ENCODE assay signal across 8 cellular contexts in genomic region chrX:136780738-136781137, GRCh38. TPM values are rescaled to one million over a fixed set of nuclear protein-coding genes. Genes with fewer than 3 reads are reported as not detected.
DNase-seq lines count a peak whose midpoint lies in the region; ATAC-seq, FAIRE-seq and TF ChIP-seq lines count a peak whose summit lies in the region.

A gene with protein sequence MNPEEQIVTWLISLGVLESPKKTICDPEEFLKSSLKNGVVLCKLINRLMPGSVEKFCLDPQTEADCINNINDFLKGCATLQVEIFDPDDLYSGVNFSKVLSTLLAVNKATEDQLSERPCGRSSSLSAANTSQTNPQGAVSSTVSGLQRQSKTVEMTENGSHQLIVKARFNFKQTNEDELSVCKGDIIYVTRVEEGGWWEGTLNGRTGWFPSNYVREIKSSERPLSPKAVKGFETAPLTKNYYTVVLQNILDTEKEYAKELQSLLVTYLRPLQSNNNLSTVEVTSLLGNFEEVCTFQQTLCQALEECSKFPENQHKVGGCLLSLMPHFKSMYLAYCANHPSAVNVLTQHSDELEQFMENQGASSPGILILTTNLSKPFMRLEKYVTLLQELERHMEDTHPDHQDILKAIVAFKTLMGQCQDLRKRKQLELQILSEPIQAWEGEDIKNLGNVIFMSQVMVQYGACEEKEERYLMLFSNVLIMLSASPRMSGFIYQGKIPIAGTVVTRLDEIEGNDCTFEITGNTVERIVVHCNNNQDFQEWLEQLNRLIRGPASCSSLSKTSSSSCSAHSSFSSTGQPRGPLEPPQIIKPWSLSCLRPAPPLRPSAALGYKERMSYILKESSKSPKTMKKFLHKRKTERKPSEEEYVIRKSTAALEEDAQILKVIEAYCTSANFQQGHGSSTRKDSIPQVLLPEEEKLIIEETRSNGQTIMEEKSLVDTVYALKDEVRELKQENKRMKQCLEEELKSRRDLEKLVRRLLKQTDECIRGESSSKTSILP (minus strand): TSS chrX:136780932. CDS start chrX:136780882, 50 bp downstream.

- peak; percentile 52 to 64 for ATAC-seq in activated T-cell treated with anti-CD3 and anti-CD28 coated beads, Interleukin-2, amount 50 U/mL, for 4 hours
- ATAC-seq in GM12878: peak; percentile 63
- ATAC-seq in naive thymus-derived CD8-positive, alpha-beta T cell: peak; percentile 75

- intact Hi-C loops in GM12878 (cut with micrococcal nuclease; ENCODE audit: unreplicated experiment): loop anchor here (5.0 kb wide), 1 partner anchor 127 kb away; no protein-coding TSS in a partner anchor

- H3K4me2 ChIP-seq in GM12878 (ENCODE audit: control insufficient read depth, insufficient read depth): peak within 1 kb of the TSS; percentile 56

- H3K9me3 Mint-ChIP-seq in activated T-cell treated with anti-CD3 and anti-CD28 coated beads, Interleukin-2, amount 50 U/mL, for 4 hours: no peaks in the 10 kb centered on the region
- H3K9me3 Mint-ChIP-seq in naive thymus-derived CD8-positive, alpha-beta T cell: no peaks in the 10 kb centered on the region

- no peaks in the 10 kb centered on the region for H3K36me3 Mint-ChIP-seq in activated T-cell treated with anti-CD3 and anti-CD28 coated beads, Interleukin-2, amount 50 U/mL, for 4 hours (ENCODE audit: insufficient read depth)
- peaks cover 0 to 19% (median 0%) of the 10 kb centered on the region in 3 donors for H3K36me3 Mint-ChIP-seq in naive thymus-derived CD8-positive, alpha-beta T cell

- peak within 1 kb of the TSS; percentile 71 for H2AFZ ChIP-seq in GM12878 (ENCODE audit: control insufficient read depth, low read depth, low read length)

- H3K9ac ChIP-seq in GM12878 (ENCODE audit: control insufficient read depth, insufficient read depth, low read length): peak within 1 kb of the TSS; percentile 16

- no peak for TF ChIP-seq EP300 in GM12878 (IDR thresholded peaks at IDR 0.05; ENCODE audit: borderline replicate concordance in 1 of 2, control insufficient read depth in 1 of 2, low read depth in 2 of 2, low read length in 2 of 2)

- peak within 1 kb of the TSS; percentile 88 to 100 (median 94) for H3K27ac Mint-ChIP-seq in naive thymus-derived CD8-positive, alpha-beta T cell

- H3K79me2 ChIP-seq in GM12878 (ENCODE audit: control insufficient read depth, insufficient read depth, low read length): peaks cover 3% of the 10 kb centered on the region

- no peaks in the 10 kb centered on the region; the same call in 2 of the 3 replicates for H3K9me3 ChIP-seq in GM12878 (replicated peaks; ENCODE audit: control insufficient read depth, insufficient read depth, low read length)

- no peaks in the 10 kb centered on the region for H3K27me3 Mint-ChIP-seq in activated T-cell treated with anti-CD3 and anti-CD28 coated beads, Interleukin-2, amount 50 U/mL, for 4 hours (ENCODE audit: low read depth)
- H3K27me3 Mint-ChIP-seq in naive thymus-derived CD8-positive, alpha-beta T cell: no peaks in the 10 kb centered on the region

- RAD21 ChIA-PET in GM12878 (lab: Charles Lee; ENCODE audit: unreplicated experiment): interaction anchor here (1.6 kb wide), 1 partner anchor 45 kb away, joined by 3 read pairs; no protein-coding TSS in a partner anchor

- H3K27ac ChIP-seq in GM12878 (ENCODE audit: control insufficient read depth, insufficient read depth): peak within 1 kb of the TSS; percentile 79

- peak within 1 kb of the TSS; percentile 49 for H3K4me3 ChIP-seq in GM12878

- CTCF ChIA-PET in GM12878 (lab: Yijun Ruan, JAX): no interaction called here

- H3K4me1 Mint-ChIP-seq in activated T-cell treated with anti-CD3 and anti-CD28 coated beads, Interleukin-2, amount 50 U/mL, for 4 hours (ENCODE audit: low read depth): peaks cover 64% of the 10 kb centered on the region
- peaks cover 25 to 70% (median 60%) of the 10 kb centered on the region in 4 donors for H3K4me1 Mint-ChIP-seq in naive thymus-derived CD8-positive, alpha-beta T cell

- no peak for TF ChIP-seq RAD21 in GM12878 (IDR thresholded peaks at IDR 0.05; ENCODE audit: insufficient read depth, low read depth, low read length)

- no peaks in the 10 kb centered on the region for H4K20me1 ChIP-seq in GM12878 (ENCODE audit: control insufficient read depth, insufficient read depth)

- no TSS peak for BruUV-seq in GM12878 (replicated peaks; lab: Mats Ljungman, UMichigan)

- H3K27me3 ChIP-seq in GM12878 (replicated peaks in 1 of 2; ENCODE audit: control insufficient read depth in 2 of 2, insufficient read depth in 2 of 2, low read length in 1 of 2): no peaks in the 10 kb centered on the region

- SMC1A ChIA-PET in GM12878 (lab: Charles Lee; ENCODE audit: uncharacterized antibody, unreplicated experiment): interaction anchor here (1.2 to 2.1 kb wide), 2 partner anchors 30 to 65 kb away, joined by 3 to 8 read pairs; no protein-coding TSS in a partner anchor

- FAIRE-seq in GM12878 (lab: Jason Lieb, UNC): no peak

- H3K4me3 Mint-ChIP-seq in activated T-cell treated with anti-CD3 and anti-CD28 coated beads, Interleukin-2, amount 50 U/mL, for 4 hours: peak within 1 kb of the TSS; percentile 90
- peak within 1 kb of the TSS; percentile 89 to 96 (median 94) for H3K4me3 Mint-ChIP-seq in naive thymus-derived CD8-positive, alpha-beta T cell

- 9% methylated on average over 10 of the region's 10 CpGs for WGBS in GM12878 (ENCODE audit: insufficient coverage, insufficient replicate concordance, low lambda C conversion rate, missing lambda C conversion rate)

- POLR2A ChIA-PET in GM12878 (lab: Charles Lee): interaction anchor here (0.6 to 1.3 kb wide), 2 partner anchors 13 to 23 kb away, joined by 3 to 5 read pairs; no protein-coding TSS in a partner anchor
- POLR2A ChIA-PET in naive thymus-derived CD8-positive, alpha-beta T cell (lab: Charles Lee): interaction anchor here (0.6 to 3.9 kb wide), 3 partner anchors 13 to 99 kb away, joined by 3 to 38 read pairs (median 23); partner anchors contain the start of gene RBMX

- DNase-seq in activated T-cell treated with anti-CD3 and anti-CD28 coated beads, Interleukin-2, amount 50 U/mL, for 4 hours: peak; percentile 18
- no peak for DNase-seq in activated T-cell treated with anti-CD3 and anti-CD28 coated beads, Interleukin-2, amount 50 U/mL, for 1 hour
- peak; percentile 72 for DNase-seq in NAMALWA (ENCODE audit: low spot score)
- no peak for DNase-seq in GM12878 (ENCODE audit: low read depth, low spot score)
- peak in 4 of 10 donors; percentile 10 to 48 (median 32) for DNase-seq in naive thymus-derived CD8-positive, alpha-beta T cell
- DNase-seq in effector CD8-positive, alpha-beta T cell (lab: John Stamatoyannopoulos, UW): no peak
- no peak for DNase-seq in NCI-H345 (lab: John Stamatoyannopoulos, UW)
- DNase-seq in NCI-H2081 treated with DMSO at 0.1 percent for 48 hours (lab: John Stamatoyannopoulos, UW): no peak

- TF ChIP-seq POLR2A in GM12878 (IDR thresholded peaks at IDR 0.05; ENCODE audit: low read depth, low read length): no peak

- H3K36me3 ChIP-seq in GM12878 (ENCODE audit: control insufficient read depth in 2 of 2, insufficient read depth in 2 of 2, low read length in 1 of 2): no peaks in the 10 kb centered on the region

- in situ Hi-C loops in GM12878 (cut with MboI): no loop called here

- peaks cover 7% of the 10 kb centered on the region; the same call in 1 of the 2 replicates for H3K4me1 ChIP-seq in GM12878 (ENCODE audit: control insufficient read depth, insufficient read depth, low read length)

- TF ChIP-seq CTCF in GM12878 (IDR thresholded peaks at IDR 0.05 in 2 of 3, conservative IDR thresholded peaks at IDR 0.05 in 1 of 3; ENCODE audit: control insufficient read depth in 2 of 3, extremely low read depth in 1 of 3, insufficient read depth in 1 of 3, low read depth in 3 of 3, low read length in 3 of 3): no peak

TF ChIP-seq in GM12878, 131 proteins besides CTCF, POLR2A, EP300 and RAD21:
- TF ChIP-seq IKZF2 (IDR thresholded peaks at IDR 0.05) (0 out of 4 replicates have a peak, but pooled peaks of 1 of the 2 experiments have one; percentile 11), RUNX3 (IDR thresholded peaks at IDR 0.05; ENCODE audit: low read length) (peak; percentile 33), SRF (IDR thresholded peaks at IDR 0.05; ENCODE audit: low read depth in 2 of 2, low read length in 2 of 2) (no peak)

RNA-seq across cellular contexts. Expression of the gene that starts here (rescaled TPM):
- 10 to 100 TPM; 16.1 to 18.8 (median 16.8) TPM for total RNA-seq in activated T-cell treated with anti-CD3 and anti-CD28 coated beads, Interleukin-2, amount 50 U/mL, for 4 hours
- total RNA-seq in GM12878 (2013; cell fraction: nucleolus; rRNA removed): 22.3 and 23.5 TPM in 2 replicates
- total RNA-seq in GM12878 (2014; rRNA removed) (21.1 and 21.5 TPM in 2 replicates), GM12878 (2014; rRNA removed; fragmentation: Illumina TruSeq; extraction: Trizol) (25.1 and 25.8 TPM in 2 replicates), GM12878 (2021) (18.8 and 18.9 TPM in 2 replicates)
- polyA plus RNA-seq in GM12878 (2011; ENCODE audit: low read depth): 10.8 TPM
- polyA plus RNA-seq in GM12878 (2011; rRNA removed) (18.1 and 25.4 TPM in 2 replicates), GM12878 (2014; fragmentation: Illumina TruSeq; extraction: Trizol) (29.7 and 37.7 TPM in 2 replicates), GM12878 (2014; fragmentation: Nextera tagmentation; extraction: Ambion mirVana) (1 to 10 TPM; 5.4 to 6.5 TPM), GM12878 (2014; rRNA removed) (16.2 and 17.9 TPM in 2 replicates), GM12878 (2016; fragmentation: Nextera tagmentation; extraction: Ambion mirVana) (10 to 100 TPM; 13.7 to 13.8 TPM)
- polyA plus RNA-seq in GM12878 (2011; cell fraction: cytosol; rRNA removed): 9.3 and 10.1 TPM in 2 replicates
- polyA plus RNA-seq in GM12878 (2011; cell fraction: nucleus; rRNA removed): 17.0 and 18.3 TPM in 2 replicates
- polyA plus RNA-seq in GM12878 (2012): 12.9 and 15.3 TPM in 2 replicates
- polyA minus RNA-seq in GM12878 (2011; rRNA and poly(A)+ RNA removed): 14.4 and 16.4 TPM in 2 replicates
- polyA minus RNA-seq in GM12878 (2011; cell fraction: cytosol; rRNA and poly(A)+ RNA removed): 4.4 and 5.7 TPM in 2 replicates
- polyA minus RNA-seq in GM12878 (2011; cell fraction: nucleus; rRNA and poly(A)+ RNA removed): 5.8 and 6.6 TPM in 2 replicates
- 10 to 100 TPM; 75.0 to 82.0 TPM for total RNA-seq in naive thymus-derived CD8-positive, alpha-beta T cell
- 10 to 100 TPM; 69.8 to 76.4 (median 75.4) TPM for polyA plus RNA-seq in naive thymus-derived CD8-positive, alpha-beta T cell

Comparison
In these comparisons a context has a peak if more than half of its experiments do, and no peak if none do; other contexts are left out.
1. DNase-seq: peak in activated T-cell treated with anti-CD3 and anti-CD28 coated beads, Interleukin-2, amount 50 U/mL, for 4 hours (single experiment) and NAMALWA (single experiment); none in activated T-cell treated with anti-CD3 and anti-CD28 coated beads, Interleukin-2, amount 50 U/mL, for 1 hour (single experiment), GM12878 (single experiment), effector CD8-positive, alpha-beta T cell (single experiment), NCI-H345 (single experiment) and NCI-H2081 treated with DMSO at 0.1 percent for 48 hours (single experiment).
2. Peak in every context shown above with its lines, with median percentiles within 50 percentile points of each other: ATAC-seq.